Comparison of ENCODE assay signal across 8 cellular contexts in the genomic region with DNA sequence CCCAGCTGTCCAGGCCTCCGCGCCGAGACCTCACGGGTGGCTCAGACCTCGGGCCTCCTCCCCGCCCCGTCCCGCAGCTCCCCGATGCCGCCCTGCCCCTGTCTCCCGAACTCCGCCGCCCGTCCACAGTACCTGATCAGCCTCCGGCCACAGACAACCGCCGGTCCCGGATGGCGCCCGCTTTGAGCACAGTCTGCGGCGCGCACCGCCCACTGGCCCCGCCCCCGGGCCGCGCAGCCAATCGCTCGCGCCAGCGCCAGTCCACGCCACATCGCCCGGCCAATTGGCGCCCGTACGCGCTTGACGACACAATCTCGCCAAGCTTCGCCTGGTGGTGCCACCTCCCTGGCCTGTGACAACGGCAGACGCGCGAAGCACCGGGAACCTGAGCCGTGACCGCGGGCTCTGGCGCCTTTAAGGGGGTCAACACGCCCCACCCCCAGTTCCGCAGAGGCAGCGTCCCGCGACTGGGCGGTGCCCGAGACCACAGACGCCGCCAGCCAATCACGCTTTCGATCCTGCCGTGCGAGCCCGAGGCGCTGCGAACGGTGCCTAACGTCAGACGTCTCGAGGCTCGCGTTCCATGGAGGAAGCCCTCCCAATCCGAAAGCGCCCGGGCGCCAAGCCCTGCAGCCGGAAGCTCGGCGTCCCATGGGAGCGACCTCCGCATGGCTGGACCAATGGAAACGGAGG. TPM values are rescaled to one million over a fixed set of nuclear protein-coding genes. Genes with fewer than 3 reads are reported as not detected.
A peak's percentile ranks its signal among the peaks of the same experiment; 100 is the strongest.
DNase-seq lines count a peak whose midpoint lies in the region; ATAC-seq lines count a peak whose summit lies in the region.

A gene (minus strand): TSS at position 388 of the 693 bp plus-strand sequence. CDS start 116 bp downstream, at position 272.

- ATAC-seq in GM19397 (IDR thresholded peaks at IDR 0.05; ENCODE audit: unreplicated experiment) (peak; percentile 82), HG03565 (IDR thresholded peaks at IDR 0.05; ENCODE audit: unreplicated experiment) (peak; percentile 77), left lobe of liver (peak; percentile 86)

- DNase-seq in CD1c-positive myeloid dendritic cell (ENCODE audit: extremely low spot score) = peak; percentile 99
- DNase-seq in NCI-H748 treated with DMSO at 0.1 percent for 48 hours (lab: John Stamatoyannopoulos, UW) = peak; percentile 93
- DNase-seq in activated CD4-positive, alpha-beta T cell treated with anti-CD3 and anti-CD28 coated beads, Interleukin-2, amount 50 U/mL, for 24 hours (ENCODE audit: low read depth in 1 of 2, low spot score in 1 of 2) = peak; percentile 89 to 93
- DNase-seq in dedifferentiated amniotic fluid mesenchymal stem cell (ENCODE audit: extremely low spot score) = peak; percentile 99
- DNase-seq in left lobe of liver (ENCODE audit: low spot score) = peak; percentile 99
- DNase-seq in stimulated activated CD4-positive, alpha-beta T cell treated with anti-CD3 and anti-CD28 coated beads, Interleukin-2, amount 100 ng/mL, for 24 hours = peak; percentile 95

RNA-seq across cellular contexts. Expression of the gene that starts here (rescaled TPM):
- 22.7 TPM for total RNA-seq in left lobe of liver

Comparison
In these comparisons a context has a peak if more than half of its experiments do, and no peak if none do; other contexts are left out.
1. Peak in every context shown above with its lines: DNase-seq and ATAC-seq.